ENCODE assay signal across 8 cellular contexts in the genomic region with DNA sequence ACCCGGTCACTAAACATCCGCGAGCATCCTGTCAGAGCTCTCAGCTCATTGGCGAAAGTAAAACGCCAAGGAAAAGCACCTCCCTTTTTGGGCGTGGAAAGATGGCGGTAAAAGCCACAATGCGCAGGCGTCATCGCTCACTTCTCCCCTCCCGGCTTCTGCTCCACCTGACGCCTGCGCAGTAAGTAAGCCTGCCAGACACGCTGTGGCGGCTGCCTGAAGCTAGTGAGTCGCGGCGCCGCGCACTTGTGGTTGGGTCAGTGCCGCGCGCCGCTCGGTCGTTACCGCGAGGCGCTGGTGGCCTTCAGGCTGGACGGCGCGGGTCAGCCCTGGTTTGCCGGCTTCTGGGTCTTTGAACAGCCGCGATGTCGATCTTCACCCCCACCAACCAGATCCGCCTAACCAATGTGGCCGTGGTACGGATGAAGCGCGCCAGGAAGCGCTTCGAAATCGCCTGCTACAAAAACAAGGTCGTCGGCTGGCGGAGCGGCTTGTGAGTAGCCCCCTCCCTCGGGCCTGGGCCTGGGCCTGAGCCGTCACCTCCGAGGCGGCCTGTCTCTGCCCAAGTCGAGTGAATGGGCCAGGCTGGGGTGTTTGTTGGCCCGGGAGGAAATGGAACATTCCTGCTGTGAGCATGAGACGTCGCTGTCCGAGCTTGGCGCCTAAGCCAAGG. TPM values are rescaled to one million over a fixed set of nuclear protein-coding genes. Genes with fewer than 3 reads are reported as not detected.
A peak's percentile ranks its signal among the peaks of the same experiment; 100 is the strongest.
DNase-seq lines count a peak whose midpoint lies in the region; ATAC-seq, FAIRE-seq and TF ChIP-seq lines count a peak whose summit lies in the region.
"Not testable (repeated sequence)": the region's sequence is repeated elsewhere in the genome, so short reads cannot be mapped to it uniquely, and the experiment has no call there.

No MANE protein-coding gene starts in this region.

- H4K20me1 ChIP-seq in MM.1S (ENCODE audit: insufficient read depth, low read length); neural cell (ENCODE audit: insufficient read depth): not testable (repeated sequence)

- H3K4me3 ChIP-seq in MM.1S (ENCODE audit: low read length) (peak overlapping the region; percentile 58), foreskin fibroblast (ENCODE audit: low read depth in 1 of 2, low read length in 2 of 2) (peak overlapping the region; percentile 58 to 75), neural cell (ENCODE audit: low read length) (peak overlapping the region; percentile 70)

- H3F3A ChIP-seq in MM.1S (ENCODE audit: insufficient read depth, low read length); neural cell (ENCODE audit: insufficient read depth, low read length, poor library complexity, severe bottlenecking): not testable (repeated sequence)

- DNase-seq in HCEC 1CT = peak; percentile 98
- DNase-seq in MM.1S = peak; percentile 99
- peak; percentile 97 for DNase-seq in SHP77 treated with DMSO at 0.1 percent for 48 hours (lab: John Stamatoyannopoulos, UW)
- peak; percentile 96 for DNase-seq in activated gamma-delta T cell treated with Interleukin-2 at 50 U/mL for 16 hours
- DNase-seq in foreskin fibroblast = peak; percentile 97 to 99
- peak; percentile 96 to 98 for DNase-seq in stimulated activated naive CD8-positive, alpha-beta T cell treated with anti-CD3 and anti-CD28 coated beads, Interleukin-15, amount 100 ng/mL, for 72 hours

- H3K4me3 Mint-ChIP-seq in stimulated activated naive CD8-positive, alpha-beta T cell treated with anti-CD3 and anti-CD28 coated beads, Interleukin-15, amount 100 ng/mL, for 72 hours = peak overlapping the region; percentile 89 to 90

- H3K27me3 Mint-ChIP-seq in stimulated activated naive CD8-positive, alpha-beta T cell treated with anti-CD3 and anti-CD28 coated beads, Interleukin-15, amount 100 ng/mL, for 72 hours = not testable (repeated sequence)

- FAIRE-seq in G401.6 (lab: Jason Lieb, UNC) = peak; percentile 96

- not testable (repeated sequence) for TF ChIP-seq RAD21 in neural cell (conservative IDR thresholded peaks at IDR 0.05)

- H3K9me3 ChIP-seq in MM.1S (replicated peaks; ENCODE audit: insufficient read depth, low read length); neural cell (ENCODE audit: low read length): not testable (repeated sequence)

- TF ChIP-seq CTCF in MM.1S (IDR thresholded peaks at IDR 0.05; ENCODE audit: low read length); foreskin fibroblast (IDR thresholded peaks at IDR 0.05; ENCODE audit: low read depth, low read length); neural cell (IDR thresholded peaks at IDR 0.05; ENCODE audit: poor library complexity, severe bottlenecking): not testable (repeated sequence)

- H3K27ac ChIP-seq in MM.1S (ENCODE audit: low read length) (peak overlapping the region; percentile 78; the same call in 1 of the 2 replicates), neural cell (ENCODE audit: low read length) (peak overlapping the region; percentile 85)

- H3K9ac ChIP-seq in MM.1S (ENCODE audit: low read length) (peak overlapping the region; percentile 87), neural cell (ENCODE audit: low read length) (peak overlapping the region; percentile 77)

- peaks cover 33% of the 10 kb centered on the region for H3K4me1 Mint-ChIP-seq in stimulated activated naive CD8-positive, alpha-beta T cell treated with anti-CD3 and anti-CD28 coated beads, Interleukin-15, amount 100 ng/mL, for 72 hours

- TF ChIP-seq EP300 in neural cell (conservative IDR thresholded peaks at IDR 0.05; ENCODE audit: poor library complexity, severe bottlenecking) = not testable (repeated sequence)

- not testable (repeated sequence) for H3K9me2 ChIP-seq in MM.1S (replicated peaks; ENCODE audit: insufficient read depth, low read length); neural cell (ENCODE audit: insufficient read depth, low read length)

- peak overlapping the region; percentile 5; the same call in 1 of the 2 replicates for H3K4me2 ChIP-seq in MM.1S (ENCODE audit: low read depth, low read length)
- H3K4me2 ChIP-seq in neural cell (ENCODE audit: low read length) = peak overlapping the region; percentile 9

- H3K27ac Mint-ChIP-seq in stimulated activated naive CD8-positive, alpha-beta T cell treated with anti-CD3 and anti-CD28 coated beads, Interleukin-15, amount 100 ng/mL, for 72 hours = peak overlapping the region; percentile 97

- not testable (repeated sequence) for H3K27me3 ChIP-seq in MM.1S (replicated peaks; ENCODE audit: insufficient read depth, low read length); neural cell (ENCODE audit: insufficient read depth, low read depth, low read length)

- H2AFZ ChIP-seq in MM.1S (ENCODE audit: low read length) = peak overlapping the region; percentile 69
- H2AFZ ChIP-seq in neural cell (ENCODE audit: low read depth, low read length) = peak overlapping the region; percentile 9

- peaks cover 46% of the 10 kb centered on the region for H3K79me2 ChIP-seq in MM.1S (ENCODE audit: low read length)
- peaks cover 12% of the 10 kb centered on the region for H3K79me2 ChIP-seq in neural cell (replicated peaks; ENCODE audit: insufficient read depth, low read length)

- H3K4me1 ChIP-seq in MM.1S (ENCODE audit: low read length) = not testable (repeated sequence)

- H3K36me3 ChIP-seq in MM.1S (replicated peaks; ENCODE audit: insufficient read depth, low read length); neural cell (ENCODE audit: insufficient read depth, low read length): not testable (repeated sequence)

- peak; percentile 67 for ATAC-seq in stimulated activated naive CD8-positive, alpha-beta T cell treated with anti-CD3 and anti-CD28 coated beads, Interleukin-15, amount 100 ng/mL, for 72 hours

- not testable (repeated sequence) for H3K9me3 Mint-ChIP-seq in stimulated activated naive CD8-positive, alpha-beta T cell treated with anti-CD3 and anti-CD28 coated beads, Interleukin-15, amount 100 ng/mL, for 72 hours

TF ChIP-seq in neural cell, 6 proteins besides CTCF, POLR2A, EP300 and RAD21:
- TF ChIP-seq MXI1 (conservative IDR thresholded peaks at IDR 0.05; ENCODE audit: poor library complexity, severe bottlenecking) (peak; percentile 89), TAF1 (IDR thresholded peaks at IDR 0.05; ENCODE audit: low read depth) (peak; percentile 71), POLR2AphosphoS5 (IDR thresholded peaks at IDR 0.05) (peak; percentile 91)

RNA-seq across cellular contexts. Expression of gene TYW1B, which starts 1.4 kb away (rescaled TPM):
- polyA plus RNA-seq in neural cell = 0.97 and 1.5 TPM in 2 replicates
- 2.7 and 3.9 TPM in 2 replicates for polyA minus RNA-seq in neural cell

Comparison
In these comparisons a context has a peak if more than half of its experiments do, and no peak if none do; other contexts are left out.
1. Peak in every context shown above with its lines: DNase-seq, ATAC-seq, H3K4me3 ChIP-seq and H3K27ac ChIP-seq.